ENCODE assay signal across 13 cellular contexts in the genomic region with DNA sequence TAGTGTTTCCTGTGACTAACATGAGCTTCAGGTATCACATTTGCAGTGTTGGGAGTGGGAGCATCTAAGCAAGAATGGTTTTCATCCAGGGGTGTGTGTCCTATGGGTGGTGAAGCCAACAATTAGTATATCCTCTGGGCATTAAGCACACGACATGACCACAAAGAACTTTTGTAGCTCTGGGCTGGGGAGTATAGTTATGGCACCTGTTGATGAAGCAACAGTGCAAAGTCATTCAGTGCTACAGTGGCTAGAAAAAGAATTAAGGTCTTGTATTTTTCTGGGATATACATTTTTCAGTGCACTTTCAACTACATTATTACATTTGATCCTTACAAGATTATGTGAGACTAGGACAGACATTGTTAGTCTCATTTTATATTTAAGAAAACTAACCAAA. TPM values are rescaled to one million over a fixed set of nuclear protein-coding genes. Genes with fewer than 3 reads are reported as not detected.
A peak's percentile ranks its signal among the peaks of the same experiment; 100 is the strongest.
DNase-seq lines count a peak whose midpoint lies in the region; ATAC-seq and TF ChIP-seq lines count a peak whose summit lies in the region.
"Had no signal": no experiment of that assay in that cellular context is flagged by ENCODE, and none has a peak within 500 bp of the region (broad histone marks: within the 10 kb centered on the region; RNA-seq: fewer than 3 reads in every experiment).

No MANE protein-coding gene starts in this region.

- no peak for DNase-seq in A673 (ENCODE audit: low spot score)
- DNase-seq in GM23338 (ENCODE audit: low spot score): no peak
- peak; percentile 39 for DNase-seq in epithelial cell of esophagus (ENCODE audit: low read depth)
- no peak for DNase-seq in CD8-positive, alpha-beta T cell
- DNase-seq in effector CD4-positive, alpha-beta T cell: no peak
- DNase-seq: CD4-positive, alpha-beta T cell; DMS79; GDM1 had no signal

- no peaks in the 10 kb centered on the region for H3K36me3 Mint-ChIP-seq in GM23338 (ENCODE audit: low read depth)
- H3K36me3 Mint-ChIP-seq in CD8-positive, alpha-beta T cell: no peaks in the 10 kb centered on the region

- H3K4me3 ChIP-seq in A673 (ENCODE audit: low read depth, low read length, poor library complexity, severe bottlenecking) (no peak overlapping the region), GM23338 (no peak overlapping the region), OCI-LY3 (ENCODE audit: low read length) (no peak overlapping the region), epithelial cell of esophagus (ENCODE audit: low read length) (no peak overlapping the region)
- no peak overlapping the region for H3K4me3 ChIP-seq in CD8-positive, alpha-beta T cell (ENCODE audit: low read depth, low read length)
- H3K4me3 ChIP-seq: GM23248 had no signal

- H3K36me3 ChIP-seq in A673 (ENCODE audit: insufficient read depth, low read length, poor library complexity, severe bottlenecking) (no peaks in the 10 kb centered on the region), GM23338 (ENCODE audit: insufficient read depth) (no peaks in the 10 kb centered on the region), OCI-LY3 (replicated peaks; ENCODE audit: low read depth, low read length) (no peaks in the 10 kb centered on the region)
- H3K36me3 ChIP-seq in CD8-positive, alpha-beta T cell (ENCODE audit: insufficient read depth, low read length): no peaks in the 10 kb centered on the region

- H3K4me1 ChIP-seq in A673 (ENCODE audit: insufficient read depth, low read length, poor library complexity, severe bottlenecking) (peaks cover 35% of the 10 kb centered on the region), GM23338 (ENCODE audit: insufficient read depth) (peaks cover 12% of the 10 kb centered on the region), OCI-LY3 (ENCODE audit: low read length) (peaks cover 4% of the 10 kb centered on the region; the same call in 1 of the 2 replicates)
- H3K4me1 ChIP-seq in CD8-positive, alpha-beta T cell (ENCODE audit: insufficient read depth, low read length): no peaks in the 10 kb centered on the region

- peaks cover 29% of the 10 kb centered on the region for H3K4me1 Mint-ChIP-seq in GM23338
- no peaks in the 10 kb centered on the region for H3K4me1 Mint-ChIP-seq in CD8-positive, alpha-beta T cell (ENCODE audit: low read depth)

- no peak overlapping the region for H2AFZ ChIP-seq in GM23338
- H2AFZ ChIP-seq in OCI-LY3 (ENCODE audit: low read depth, low read length): peak overlapping the region; percentile 40; the same call in 1 of the 2 replicates
- H2AFZ ChIP-seq: GM23248 had no signal

- POLR2A ChIA-PET in A673 (lab: Charles Lee; ENCODE audit: low non-redundant PET): no interaction called here
- POLR2A ChIA-PET in CD8-positive, alpha-beta T cell (lab: Charles Lee): no interaction called here

- CTCF ChIA-PET in A673 (lab: Charles Lee): interaction anchor here (0.8 to 1.9 kb wide), 4 partner anchors 16 to 387 kb away, joined by 3 to 10 read pairs (median 4); no protein-coding TSS in a partner anchor
- CTCF ChIA-PET in CD8-positive, alpha-beta T cell (lab: Charles Lee): no interaction called here

- intact Hi-C loops in A673 (cut with micrococcal nuclease; ENCODE audit: unreplicated experiment): loop anchor here (10.0 kb wide), 1 partner anchor 531 kb away; no protein-coding TSS in a partner anchor
- intact Hi-C loops in CD8-positive, alpha-beta T cell (cut with DNase I, micrococcal nuclease): no loop called here

- H3K4me2 ChIP-seq in GM23338 (peak overlapping the region; percentile 17), OCI-LY3 (ENCODE audit: low read length) (no peak overlapping the region)

- H3K27ac ChIP-seq in A673 (ENCODE audit: low read depth, low read length, poor library complexity, severe bottlenecking) (peak overlapping the region; percentile 74), GM23338 (ENCODE audit: low read depth) (no peak overlapping the region), OCI-LY3 (ENCODE audit: low read length) (no peak overlapping the region)
- no peak overlapping the region for H3K27ac ChIP-seq in CD8-positive, alpha-beta T cell (ENCODE audit: low read depth, low read length)
- H3K27ac ChIP-seq: C4-2B, GM23248 had no signal

- no TSS peak for BruUV-seq in A673 (replicated peaks; lab: Mats Ljungman, UMichigan)

- H3K9me3 ChIP-seq in A673 (ENCODE audit: low read depth, low read length, poor library complexity, severe bottlenecking) (no peaks in the 10 kb centered on the region), OCI-LY3 (ENCODE audit: insufficient read depth, low read length) (no peaks in the 10 kb centered on the region)
- no peaks in the 10 kb centered on the region for H3K9me3 ChIP-seq in CD8-positive, alpha-beta T cell (ENCODE audit: low read length)

- no peak overlapping the region for H3K27ac Mint-ChIP-seq in GM23338
- no peak overlapping the region for H3K27ac Mint-ChIP-seq in CD8-positive, alpha-beta T cell
- H3K27ac Mint-ChIP-seq: CD4-positive, alpha-beta T cell had no signal

- no peaks in the 10 kb centered on the region for H3F3A ChIP-seq in GM23338 (replicated peaks; ENCODE audit: low read depth)

- no peaks in the 10 kb centered on the region for H3K9me2 ChIP-seq in GM23338 (ENCODE audit: insufficient read depth)

- H3K9me3 Mint-ChIP-seq in GM23338: no peaks in the 10 kb centered on the region
- no peaks in the 10 kb centered on the region for H3K9me3 Mint-ChIP-seq in CD8-positive, alpha-beta T cell
- H3K9me3 Mint-ChIP-seq: CD4-positive, alpha-beta T cell had no signal

- no peak overlapping the region for H3K4me3 Mint-ChIP-seq in GM23338
- H3K4me3 Mint-ChIP-seq in CD8-positive, alpha-beta T cell: no peak overlapping the region
- H3K4me3 Mint-ChIP-seq: CD4-positive, alpha-beta T cell had no signal

- TF ChIP-seq CTCF in A673 (conservative IDR thresholded peaks at IDR 0.05; ENCODE audit: low read depth, low read length): no peak
- no peak for TF ChIP-seq CTCF in GM23338 (conservative IDR thresholded peaks at IDR 0.05; ENCODE audit: low read depth in 2 of 2)
- TF ChIP-seq CTCF in OCI-LY3 (IDR thresholded peaks at IDR 0.05; ENCODE audit: low read depth, low read length): no peak
- TF ChIP-seq CTCF in epithelial cell of esophagus (IDR thresholded peaks at IDR 0.05; ENCODE audit: insufficient read depth, low read depth, low read length, missing control alignments): no peak
- TF ChIP-seq CTCF in CD8-positive, alpha-beta T cell (IDR thresholded peaks at IDR 0.05): no peak

- H4K20me1 ChIP-seq in GM23338 (replicated peaks; ENCODE audit: insufficient read depth): no peaks in the 10 kb centered on the region
- H4K20me1 ChIP-seq in OCI-LY3 (ENCODE audit: insufficient read depth, low read length): no peaks in the 10 kb centered on the region

- H3K27me3 Mint-ChIP-seq in GM23338 (ENCODE audit: insufficient read depth, low read depth, poor library complexity): no peaks in the 10 kb centered on the region
- H3K27me3 Mint-ChIP-seq in CD8-positive, alpha-beta T cell (ENCODE audit: low read depth): no peaks in the 10 kb centered on the region

- no peak for ATAC-seq in GM23338
- ATAC-seq in CD8-positive, alpha-beta T cell: no peak
- ATAC-seq: HCT116 had no signal

- H3K79me2 ChIP-seq in GM23338 (replicated peaks; ENCODE audit: insufficient read depth) (no peaks in the 10 kb centered on the region), OCI-LY3 (ENCODE audit: low read length) (no peaks in the 10 kb centered on the region)

- H3K27me3 ChIP-seq in A673 (replicated peaks; ENCODE audit: insufficient read depth, low read depth, low read length, poor library complexity) (no peaks in the 10 kb centered on the region), GM23338 (ENCODE audit: insufficient read depth) (no peaks in the 10 kb centered on the region), OCI-LY3 (ENCODE audit: low read depth, low read length) (no peaks in the 10 kb centered on the region)
- no peaks in the 10 kb centered on the region for H3K27me3 ChIP-seq in CD8-positive, alpha-beta T cell (ENCODE audit: insufficient read depth, low read length)

- H3K9ac ChIP-seq in OCI-LY3 (ENCODE audit: low read length): no peak overlapping the region
- H3K9ac ChIP-seq: GM23248 had no signal

TF ChIP-seq in GM23338, 12 proteins besides CTCF, POLR2A, EP300 and RAD21 (continues in another document):
- TF ChIP-seq, protein P1, sequence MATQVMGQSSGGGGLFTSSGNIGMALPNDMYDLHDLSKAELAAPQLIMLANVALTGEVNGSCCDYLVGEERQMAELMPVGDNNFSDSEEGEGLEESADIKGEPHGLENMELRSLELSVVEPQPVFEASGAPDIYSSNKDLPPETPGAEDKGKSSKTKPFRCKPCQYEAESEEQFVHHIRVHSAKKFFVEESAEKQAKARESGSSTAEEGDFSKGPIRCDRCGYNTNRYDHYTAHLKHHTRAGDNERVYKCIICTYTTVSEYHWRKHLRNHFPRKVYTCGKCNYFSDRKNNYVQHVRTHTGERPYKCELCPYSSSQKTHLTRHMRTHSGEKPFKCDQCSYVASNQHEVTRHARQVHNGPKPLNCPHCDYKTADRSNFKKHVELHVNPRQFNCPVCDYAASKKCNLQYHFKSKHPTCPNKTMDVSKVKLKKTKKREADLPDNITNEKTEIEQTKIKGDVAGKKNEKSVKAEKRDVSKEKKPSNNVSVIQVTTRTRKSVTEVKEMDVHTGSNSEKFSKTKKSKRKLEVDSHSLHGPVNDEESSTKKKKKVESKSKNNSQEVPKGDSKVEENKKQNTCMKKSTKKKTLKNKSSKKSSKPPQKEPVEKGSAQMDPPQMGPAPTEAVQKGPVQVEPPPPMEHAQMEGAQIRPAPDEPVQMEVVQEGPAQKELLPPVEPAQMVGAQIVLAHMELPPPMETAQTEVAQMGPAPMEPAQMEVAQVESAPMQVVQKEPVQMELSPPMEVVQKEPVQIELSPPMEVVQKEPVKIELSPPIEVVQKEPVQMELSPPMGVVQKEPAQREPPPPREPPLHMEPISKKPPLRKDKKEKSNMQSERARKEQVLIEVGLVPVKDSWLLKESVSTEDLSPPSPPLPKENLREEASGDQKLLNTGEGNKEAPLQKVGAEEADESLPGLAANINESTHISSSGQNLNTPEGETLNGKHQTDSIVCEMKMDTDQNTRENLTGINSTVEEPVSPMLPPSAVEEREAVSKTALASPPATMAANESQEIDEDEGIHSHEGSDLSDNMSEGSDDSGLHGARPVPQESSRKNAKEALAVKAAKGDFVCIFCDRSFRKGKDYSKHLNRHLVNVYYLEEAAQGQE (IDR thresholded peaks at IDR 0.05; ENCODE audit: unreplicated experiment): no peak
- TF ChIP-seq CREB1 (CRISPR knock-in tag; IDR thresholded peaks at IDR 0.05; ENCODE audit: low read depth) (no peak), ZNF331 (CRISPR knock-in tag; IDR thresholded peaks at IDR 0.05; ENCODE audit: low read depth) (no peak), JUNB (IDR thresholded peaks at IDR 0.05; ENCODE audit: unreplicated experiment) (no peak)

RNA-seq across cellular contexts. Expression of a gene that starts 21.8 kb away (rescaled TPM):
- total RNA-seq in A673 (2021): 3.4 and 4.9 TPM in 2 replicates
- 7.4 and 8.1 TPM in 2 replicates for total RNA-seq in GM23338 (2014; rRNA removed; shearing (Covaris generic))
- polyA plus RNA-seq in GM23338 (2016; fragmentation: Nextera tagmentation; extraction: Ambion mirVana): 3.8 and 5.6 TPM in 2 replicates
- not detected for total RNA-seq in CD8-positive, alpha-beta T cell
- total RNA-seq: CD4-positive, alpha-beta T cell; GM23248; HT-29 had no signal
- polyA plus RNA-seq: GM23248 had no signal
